1 cellular context compared by ENCODE assay signal in the genomic region with DNA sequence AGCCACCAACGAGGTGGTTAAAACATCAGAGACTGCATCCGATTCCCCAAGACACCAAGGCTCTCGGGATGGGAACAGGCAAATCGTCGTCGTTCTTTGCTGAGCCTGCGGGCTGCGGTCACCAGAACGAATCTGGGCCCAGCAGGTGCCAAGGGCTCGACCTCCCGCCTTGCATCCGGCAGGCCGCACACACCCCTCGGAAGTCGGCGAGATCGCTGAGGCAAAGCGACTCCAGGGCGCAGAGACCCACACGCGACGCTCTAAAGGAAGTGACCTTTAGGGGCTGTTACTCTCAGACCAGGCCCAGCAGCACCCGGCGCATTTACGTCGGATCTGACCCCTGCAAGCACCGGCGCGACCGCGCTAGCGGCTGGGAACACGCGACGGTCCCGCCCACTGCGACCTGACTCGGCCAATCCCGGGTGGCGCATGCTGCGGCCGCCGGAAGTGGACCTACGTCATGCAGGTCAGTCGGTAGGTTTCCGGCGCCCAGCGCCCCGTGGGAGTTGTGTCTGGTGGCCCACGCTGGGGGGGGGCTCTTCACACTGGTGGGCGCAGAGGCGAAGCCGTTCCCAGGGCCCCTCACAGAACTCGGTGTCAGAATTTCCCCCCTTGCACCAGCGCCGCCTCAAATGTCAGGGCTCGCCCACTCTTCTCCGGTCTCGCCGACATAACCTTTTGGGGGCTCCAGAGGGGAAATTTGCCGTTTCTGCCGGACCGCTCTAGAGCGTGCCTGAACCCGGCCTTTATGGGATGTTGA.
TF ChIP-seq lines count a peak whose summit lies in the region.

No MANE protein-coding gene starts in this region.

TF ChIP-seq in WTC11, 78 proteins besides CTCF, POLR2A, EP300 and RAD21 (continued from another document):
- TF ChIP-seq, protein P1, sequence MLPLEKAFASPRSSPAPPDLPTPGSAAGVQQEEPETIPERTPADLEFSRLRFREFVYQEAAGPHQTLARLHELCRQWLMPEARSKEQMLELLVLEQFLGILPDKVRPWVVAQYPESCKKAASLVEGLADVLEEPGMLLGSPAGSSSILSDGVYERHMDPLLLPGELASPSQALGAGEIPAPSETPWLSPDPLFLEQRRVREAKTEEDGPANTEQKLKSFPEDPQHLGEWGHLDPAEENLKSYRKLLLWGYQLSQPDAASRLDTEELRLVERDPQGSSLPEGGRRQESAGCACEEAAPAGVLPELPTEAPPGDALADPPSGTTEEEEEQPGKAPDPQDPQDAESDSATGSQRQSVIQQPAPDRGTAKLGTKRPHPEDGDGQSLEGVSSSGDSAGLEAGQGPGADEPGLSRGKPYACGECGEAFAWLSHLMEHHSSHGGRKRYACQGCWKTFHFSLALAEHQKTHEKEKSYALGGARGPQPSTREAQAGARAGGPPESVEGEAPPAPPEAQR (CRISPR knock-in tag; IDR thresholded peaks at IDR 0.05): no peak
- no peak for TF ChIP-seq KAT7 (CRISPR knock-in tag; IDR thresholded peaks at IDR 0.05; ENCODE audit: borderline replicate concordance)
- TF ChIP-seq, protein P2, sequence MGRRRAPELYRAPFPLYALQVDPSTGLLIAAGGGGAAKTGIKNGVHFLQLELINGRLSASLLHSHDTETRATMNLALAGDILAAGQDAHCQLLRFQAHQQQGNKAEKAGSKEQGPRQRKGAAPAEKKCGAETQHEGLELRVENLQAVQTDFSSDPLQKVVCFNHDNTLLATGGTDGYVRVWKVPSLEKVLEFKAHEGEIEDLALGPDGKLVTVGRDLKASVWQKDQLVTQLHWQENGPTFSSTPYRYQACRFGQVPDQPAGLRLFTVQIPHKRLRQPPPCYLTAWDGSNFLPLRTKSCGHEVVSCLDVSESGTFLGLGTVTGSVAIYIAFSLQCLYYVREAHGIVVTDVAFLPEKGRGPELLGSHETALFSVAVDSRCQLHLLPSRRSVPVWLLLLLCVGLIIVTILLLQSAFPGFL (CRISPR knock-in tag; IDR thresholded peaks at IDR 0.05; ENCODE audit: borderline replicate concordance): no peak
- TF ChIP-seq ZNF396 (CRISPR knock-in tag; IDR thresholded peaks at IDR 0.05; ENCODE audit: borderline replicate concordance): no peak
- TF ChIP-seq JAZF1 (CRISPR knock-in tag; IDR thresholded peaks at IDR 0.05): no peak
